Comparison of ENCODE assay signal across 14 cellular contexts in genomic region chr7:157003445-157004049, GRCh38. TPM values are rescaled to one million over a fixed set of nuclear protein-coding genes. Genes with fewer than 3 reads are reported as not detected.
DNase-seq lines count a peak whose midpoint lies in the region; ATAC-seq, FAIRE-seq and TF ChIP-seq lines count a peak whose summit lies in the region.
"Had no signal": no experiment of that assay in that cellular context is flagged by ENCODE, and none has a peak within 500 bp of the region (broad histone marks: within the 10 kb centered on the region; RNA-seq: fewer than 3 reads in every experiment).

No MANE protein-coding gene starts in this region.

- no peak for TF ChIP-seq CTCF in H1 (IDR thresholded peaks at IDR 0.05; ENCODE audit: control extremely low read depth in 1 of 3, insufficient read depth in 1 of 3, low read depth in 1 of 3, low read length in 3 of 3)
- TF ChIP-seq CTCF in neural cell (IDR thresholded peaks at IDR 0.05; ENCODE audit: poor library complexity, severe bottlenecking) = no peak
- TF ChIP-seq CTCF in omental fat pad (IDR thresholded peaks at IDR 0.05) = no peak

- H3K27ac ChIP-seq in GM23248 (no peak overlapping the region), H1 (ENCODE audit: low read depth, low read length) (no peak overlapping the region), neural cell (ENCODE audit: low read length) (no peak overlapping the region)

- no peak for TF ChIP-seq POLR2A in H1 (IDR thresholded peaks at IDR 0.05; ENCODE audit: control extremely low read depth in 1 of 2, low read depth in 2 of 2, low read length in 2 of 2)

- H3K9me3 ChIP-seq in GM23248 (ENCODE audit: low read depth) (no peaks in the 10 kb centered on the region), H1 (ENCODE audit: insufficient read depth in 2 of 2, low read depth in 1 of 2, low read length in 1 of 2) (no peaks in the 10 kb centered on the region), neural cell (ENCODE audit: low read length) (no peaks in the 10 kb centered on the region)

- H3F3A ChIP-seq in GM23248 (ENCODE audit: insufficient read depth) = no peaks in the 10 kb centered on the region
- no peaks in the 10 kb centered on the region for H3F3A ChIP-seq in neural cell (ENCODE audit: insufficient read depth, low read length, poor library complexity, severe bottlenecking)

- H3K14ac ChIP-seq in H1 (ENCODE audit: insufficient read length) = no peak overlapping the region

- no peak for TF ChIP-seq EP300 in H1 (IDR thresholded peaks at IDR 0.05; ENCODE audit: borderline replicate concordance in 1 of 2, low read depth in 2 of 2, low read length in 2 of 2)
- no peak for TF ChIP-seq EP300 in neural cell (conservative IDR thresholded peaks at IDR 0.05; ENCODE audit: poor library complexity, severe bottlenecking)

- H2BK12ac ChIP-seq in H1 (ENCODE audit: low read depth, low read length) = no peak overlapping the region

- peak overlapping the region; percentile 45 for H3K4me2 ChIP-seq in GM23248 (ENCODE audit: unreplicated experiment)
- peak overlapping the region; percentile 34 to 62 for H3K4me2 ChIP-seq in H1 (ENCODE audit: insufficient read depth in 1 of 2, low read depth in 2 of 2, low read length in 2 of 2)
- H3K4me2 ChIP-seq in neural cell (ENCODE audit: low read length) = no peak overlapping the region

- H3K36me3 ChIP-seq in GM23248 (ENCODE audit: low read depth) (no peaks in the 10 kb centered on the region), H1 (ENCODE audit: control insufficient read depth in 2 of 4, insufficient read depth in 4 of 4, low read length in 3 of 4) (peaks cover 0 to 8% (median 0%) of the 10 kb centered on the region in 4 experiments; a peak in 1 of 8 replicates), neural cell (ENCODE audit: insufficient read depth, low read length) (no peaks in the 10 kb centered on the region)

- H3K27me3 ChIP-seq in GM23248 (replicated peaks; ENCODE audit: insufficient read depth) (peaks cover 98% of the 10 kb centered on the region), H1 (replicated peaks in 1 of 4; ENCODE audit: control insufficient read depth in 3 of 4, extremely low read depth in 1 of 4, insufficient read depth in 3 of 4, low read length in 3 of 4) (peaks cover 94 to 100% (median 99%) of the 10 kb centered on the region in 4 experiments), neural cell (ENCODE audit: insufficient read depth, low read depth, low read length) (peaks cover 97% of the 10 kb centered on the region)

- H3K79me1 ChIP-seq in H1 (ENCODE audit: low read depth, low read length) = no peaks in the 10 kb centered on the region

- no peak overlapping the region for H4K5ac ChIP-seq in H1 (ENCODE audit: insufficient read length, low read depth, low read length)

- in situ Hi-C loops in GM23248 (cut with MboI) = no loop called here

- H3K4ac ChIP-seq in H1 (replicated peaks; ENCODE audit: insufficient read length, low read depth, low read length) = no peak overlapping the region

- no peak overlapping the region for H2BK120ac ChIP-seq in H1 (replicated peaks; ENCODE audit: low read depth, low read length)

- no peak overlapping the region for H4K91ac ChIP-seq in H1 (replicated peaks; ENCODE audit: insufficient read length, low read length)

- no peak overlapping the region for H2BK5ac ChIP-seq in H1 (ENCODE audit: low read depth, low read length)

- H3K18ac ChIP-seq in H1 (ENCODE audit: extremely low read depth, low read length) = no peak overlapping the region

- POLR2A ChIA-PET in H1 (lab: Charles Lee; ENCODE audit: partially characterized antibody) = interaction anchor here (1.4 to 3.0 kb wide), 3 partner anchors 10 to 17 kb away, joined by 4 to 19 read pairs (median 5); no protein-coding TSS in a partner anchor

- H2AK5ac ChIP-seq in H1 (ENCODE audit: low read depth, low read length) = no peak overlapping the region

- WGBS in GM23248 (ENCODE audit: low coverage in 1 of 2, low lambda C conversion rate in 2 of 2, missing lambda C conversion rate in 2 of 2), 2 experiments = 3% methylated on average over 17 to 22 of the region's 22 CpGs
- WGBS in H1 (ENCODE audit: extremely low coverage in 1 of 2, insufficient coverage in 1 of 2, insufficient read length in 1 of 2, insufficient replicate concordance in 2 of 2, low coverage in 1 of 2, low lambda C conversion rate in 2 of 2, missing lambda C conversion rate in 1 of 2), 2 experiments = 2% methylated on average over 20 of the region's 22 CpGs; no CpG with 5 or more reads in 1 of the 2 experiments

- no peak; a peak in 1 of 4 replicates for TF ChIP-seq RAD21 in H1 (IDR thresholded peaks at IDR 0.05 in 1 of 2, conservative IDR thresholded peaks at IDR 0.05 in 1 of 2; ENCODE audit: low read depth in 2 of 2, low read length in 2 of 2)
- no peak for TF ChIP-seq RAD21 in neural cell (conservative IDR thresholded peaks at IDR 0.05)

- no peaks in the 10 kb centered on the region for H4K20me1 ChIP-seq in GM23248 (ENCODE audit: insufficient read depth)
- H4K20me1 ChIP-seq in H1 (replicated peaks in 1 of 2; ENCODE audit: control insufficient read depth in 1 of 2, insufficient read depth in 2 of 2, low read length in 2 of 2) = peaks cover 22 to 26% of the 10 kb centered on the region in 2 experiments
- no peaks in the 10 kb centered on the region for H4K20me1 ChIP-seq in neural cell (ENCODE audit: insufficient read depth)

- H2BK15ac ChIP-seq in H1 (ENCODE audit: low read length) = no peak overlapping the region

- CTCF ChIA-PET in H1 (lab: Charles Lee; ENCODE audit: partially characterized antibody) = interaction anchor here (1.2 to 2.4 kb wide), 4 partner anchors 10 to 20 kb away, joined by 3 to 7 read pairs (median 4); no protein-coding TSS in a partner anchor

- ATAC-seq in omental fat pad (ENCODE audit: low FRiP score) (no peak), HG03196 (IDR thresholded peaks at IDR 0.05; ENCODE audit: unreplicated experiment) (no peak)
- ATAC-seq: stimulated activated effector memory CD8-positive, alpha-beta T cell treated with anti-CD3 and anti-CD28 coated beads, Interleukin-12 subunit alpha, Interleukin-12 subunit beta, amount 100 ng/mL, for 72 hours had no signal

- peaks cover 2% of the 10 kb centered on the region; the same call in 1 of the 2 replicates for H3K23me2 ChIP-seq in H1 (ENCODE audit: low read depth, low read length)

- FAIRE-seq in H1 (lab: Jason Lieb, UNC) = no peak

- H3K9ac ChIP-seq in GM23248 (no peak overlapping the region), H1 (replicated peaks in 1 of 4; ENCODE audit: extremely low read depth in 1 of 4, low read depth in 3 of 4, low read length in 3 of 4) (no peak overlapping the region), neural cell (ENCODE audit: low read length) (no peak overlapping the region)

- H3K9me2 ChIP-seq in GM23248 (ENCODE audit: insufficient read depth) = no peaks in the 10 kb centered on the region
- H3K9me2 ChIP-seq in neural cell (ENCODE audit: insufficient read depth, low read length) = no peaks in the 10 kb centered on the region

- H3K4me1 ChIP-seq in GM23248 (ENCODE audit: insufficient read depth) (no peaks in the 10 kb centered on the region), H1 (replicated peaks in 1 of 4; ENCODE audit: control insufficient read depth in 3 of 4, insufficient read depth in 4 of 4, low read length in 3 of 4) (peaks cover 3 to 35% (median 11%) of the 10 kb centered on the region in 4 experiments; a peak in 6 of 7 replicates)

- H3K79me2 ChIP-seq in GM23248 (ENCODE audit: insufficient read depth) (no peaks in the 10 kb centered on the region), H1 (ENCODE audit: control insufficient read depth in 1 of 2, insufficient read depth in 2 of 2, low read length in 2 of 2) (no peaks in the 10 kb centered on the region), neural cell (replicated peaks; ENCODE audit: insufficient read depth, low read length) (no peaks in the 10 kb centered on the region)

- DNase-seq in COLO668 (lab: John Stamatoyannopoulos, UW; ENCODE audit: unreplicated experiment) (peak; percentile 82), GM23248 (no peak), H1 (ENCODE audit: low read depth in 1 of 2, low spot score in 2 of 2) (peak in 1 of 2 experiments; percentile 80), omental fat pad (ENCODE audit: low spot score) (no peak)
- no peak for DNase-seq in stimulated activated CD4-positive, alpha-beta T cell treated with anti-CD3 and anti-CD28 coated beads, Interleukin-2, amount 100 ng/mL, for 24 hours
- DNase-seq: CD4-positive, CD25-positive, alpha-beta regulatory T cell; GDM1; KG1; NCI-H774; stimulated activated CD4-positive, alpha-beta T cell treated with anti-CD3 and anti-CD28 coated beads, Interleukin-4, amount 100 ng/mL, for 4 hours had no signal

- H2BK20ac ChIP-seq in H1 (ENCODE audit: low read length) = no peak overlapping the region

- no peak overlapping the region for H3K4me3 ChIP-seq in GM23248
- peak overlapping the region in 3 of 4 experiments; percentile 18 to 48 (median 26); a peak in 4 of 8 replicates for H3K4me3 ChIP-seq in H1 (ENCODE audit: extremely low read depth in 1 of 4, insufficient read depth in 2 of 4, low read depth in 3 of 4, low read length in 4 of 4)
- H3K4me3 ChIP-seq in neural cell (ENCODE audit: low read length) = peak overlapping the region; percentile 48

- no peak overlapping the region for H4K8ac ChIP-seq in H1 (ENCODE audit: extremely low read depth, insufficient read depth, low read length)

- H2AFZ ChIP-seq in GM23248 = no peak overlapping the region
- no peak overlapping the region for H2AFZ ChIP-seq in H1 (ENCODE audit: low read length)
- no peak overlapping the region for H2AFZ ChIP-seq in neural cell (ENCODE audit: low read depth, low read length)

- H3K23ac ChIP-seq in H1 (ENCODE audit: insufficient read length) = no peak overlapping the region

- no peak overlapping the region for H3K56ac ChIP-seq in H1 (replicated peaks; ENCODE audit: insufficient read length, low read depth, low read length)

RNA-seq across cellular contexts. Expression of gene MNX1, which starts 6.9 kb away (rescaled TPM):
- total RNA-seq in GM23248 (2014; rRNA removed; shearing (Covaris generic)) = not detected in 2 replicates
- polyA plus RNA-seq in GM23248 (2016; fragmentation: Nextera tagmentation; extraction: Ambion mirVana) = not detected in 2 replicates
- 0.39 and 0.52 TPM in 2 replicates for total RNA-seq in H1 (2021; fragmentation: NEBNext Ultra II Directional; extraction: Animal tissue kit (Norgen Biotek cat#: 25700))
- not detected in 2 replicates for polyA plus RNA-seq in H1 (2011; rRNA removed)
- polyA plus RNA-seq in H1 (2011; cell fraction: cytosol; rRNA removed) = 0.04 TPM
- 0.10 TPM for polyA plus RNA-seq in H1 (2011; cell fraction: nucleus; rRNA removed)
- 0.11 TPM in 1 of 4 replicates, not detected in the others for polyA plus RNA-seq in H1 (2012, experiment 1 of 2)
- not detected for polyA plus RNA-seq in H1 (2012, experiment 2 of 2)
- polyA plus RNA-seq in H1 (2013, experiment 1 of 2) = 0.10 TPM
- polyA plus RNA-seq in H1 (2013, experiment 2 of 2) = 0.09 TPM
- not detected in 2 replicates for polyA minus RNA-seq in H1 (2011; rRNA and poly(A)+ RNA removed)
- not detected for polyA minus RNA-seq in H1 (2011; cell fraction: cytosol; rRNA and poly(A)+ RNA removed)
- polyA minus RNA-seq in H1 (2011; cell fraction: nucleus; rRNA and poly(A)+ RNA removed) = not detected
- not detected in 2 replicates for polyA plus RNA-seq in neural cell
- not detected in 2 replicates for polyA minus RNA-seq in neural cell
- not detected for total RNA-seq in omental fat pad
- total RNA-seq: fibroblast of villous mesenchyme had no signal
- polyA plus RNA-seq: CD4-positive, CD25-positive, alpha-beta regulatory T cell had no signal

RNA-seq across cellular contexts. Expression of gene NOM1, which starts 54.0 kb away (rescaled TPM):
- 13.7 and 17.9 TPM in 2 replicates for total RNA-seq in GM23248 (2014; rRNA removed; shearing (Covaris generic))
- polyA plus RNA-seq in GM23248 (2016; fragmentation: Nextera tagmentation; extraction: Ambion mirVana) (9.2 TPM in 2 replicates), H1 (2011; rRNA removed) (10.6 and 16.7 TPM in 2 replicates), neural cell (12.7 and 22.5 TPM in 2 replicates)
- total RNA-seq in H1 (2021; fragmentation: NEBNext Ultra II Directional; extraction: Animal tissue kit (Norgen Biotek cat#: 25700)) = 29.1 and 31.6 TPM in 2 replicates
- polyA plus RNA-seq in H1 (2011; cell fraction: cytosol; rRNA removed) = 16.5 TPM
- polyA plus RNA-seq in H1 (2011; cell fraction: nucleus; rRNA removed) = 48.8 TPM
- polyA plus RNA-seq in H1 (2012, experiment 1 of 2) = 17.6 to 29.3 TPM (median 21.3 TPM) in 4 replicates
- polyA plus RNA-seq in H1 (2012, experiment 2 of 2) = 4.1 TPM
- polyA plus RNA-seq in H1 (2013, experiment 1 of 2) = 13.8 TPM
- polyA plus RNA-seq in H1 (2013, experiment 2 of 2) = 13.1 TPM
- polyA minus RNA-seq in H1 (2011; rRNA and poly(A)+ RNA removed) = 24.8 and 31.5 TPM in 2 replicates
- 18.3 TPM for polyA minus RNA-seq in H1 (2011; cell fraction: cytosol; rRNA and poly(A)+ RNA removed)
- polyA minus RNA-seq in H1 (2011; cell fraction: nucleus; rRNA and poly(A)+ RNA removed) = 51.7 TPM
- polyA minus RNA-seq in neural cell = 21.7 and 26.0 TPM in 2 replicates
- total RNA-seq in omental fat pad = 10 to 100 TPM; 16.0 to 47.1 (median 19.7) TPM
